In the genomic region with DNA sequence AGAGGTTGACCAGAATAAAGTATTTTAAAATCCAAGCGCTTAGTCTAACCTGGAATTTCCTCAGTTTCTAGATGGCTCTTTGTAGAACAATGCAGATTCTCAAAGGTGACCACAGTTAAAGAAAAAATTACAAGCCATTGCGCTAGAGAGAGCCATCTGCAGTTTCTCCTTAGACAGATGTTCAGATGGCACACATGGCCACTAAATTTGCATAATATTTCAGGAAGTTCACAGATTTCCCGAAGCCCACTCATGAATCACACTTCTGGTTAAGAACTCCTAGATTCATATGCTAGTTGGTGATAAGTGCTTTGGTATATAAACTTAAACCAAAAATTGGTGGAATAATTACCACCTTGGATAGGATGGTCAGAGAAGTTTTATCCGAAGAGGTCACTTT, we compare ENCODE assay signal across 8 cellular contexts. TPM values are rescaled to one million over a fixed set of nuclear protein-coding genes. Genes with fewer than 3 reads are reported as not detected.
DNase-seq lines count a peak whose midpoint lies in the region; ATAC-seq lines count a peak whose summit lies in the region.

No MANE protein-coding gene starts in this region.

- no peaks in the 10 kb centered on the region for H3K9me3 Mint-ChIP-seq in activated T-cell treated with anti-CD3 and anti-CD28 coated beads, Interleukin-2, amount 50 U/mL, for 72 hours
- no peaks in the 10 kb centered on the region for H3K9me3 Mint-ChIP-seq in naive thymus-derived CD8-positive, alpha-beta T cell

- POLR2A ChIA-PET in naive thymus-derived CD8-positive, alpha-beta T cell (lab: Charles Lee) = interaction anchor here (1.2 to 1.9 kb wide), 2 partner anchors 8 to 44 kb away, joined by 3 to 10 read pairs; no protein-coding TSS in a partner anchor

- no peaks in the 10 kb centered on the region for H3K27me3 ChIP-seq in ectodermal cell (ENCODE audit: control insufficient read depth, insufficient read depth, low read length, poor library complexity, severe bottlenecking)

- H3K4me1 ChIP-seq in ectodermal cell (ENCODE audit: control insufficient read depth, insufficient read depth, low read length) = peaks cover 10% of the 10 kb centered on the region

- WGBS in ectodermal cell, 2 experiments = 74 to 75% methylated on average over 3 to 4 of the region's 4 CpGs

- no peaks in the 10 kb centered on the region for H3K36me3 ChIP-seq in ectodermal cell (ENCODE audit: control insufficient read depth, insufficient read depth, low read length)

- ATAC-seq in activated T-cell treated with anti-CD3 and anti-CD28 coated beads, Interleukin-2, amount 50 U/mL, for 72 hours (replicated peaks in 1 of 2) = no peak
- ATAC-seq in naive thymus-derived CD8-positive, alpha-beta T cell = no peak
- ATAC-seq in HG02870 (IDR thresholded peaks at IDR 0.05; ENCODE audit: unreplicated experiment) (no peak), HG02970 (IDR thresholded peaks at IDR 0.05; ENCODE audit: low FRiP score, unreplicated experiment) (no peak)

- H3K4me3 Mint-ChIP-seq in activated T-cell treated with anti-CD3 and anti-CD28 coated beads, Interleukin-2, amount 50 U/mL, for 72 hours = peak overlapping the region; percentile 98
- peak overlapping the region; percentile 91 to 100 (median 97) for H3K4me3 Mint-ChIP-seq in naive thymus-derived CD8-positive, alpha-beta T cell

- peaks cover 1 to 3% of the 10 kb centered on the region in 2 donors for H3K36me3 Mint-ChIP-seq in activated T-cell treated with anti-CD3 and anti-CD28 coated beads, Interleukin-2, amount 50 U/mL, for 72 hours (ENCODE audit: insufficient read depth in 2 of 2)
- peaks cover 0 to 10% (median 2%) of the 10 kb centered on the region in 3 donors for H3K36me3 Mint-ChIP-seq in naive thymus-derived CD8-positive, alpha-beta T cell

- H3K4me1 Mint-ChIP-seq in activated T-cell treated with anti-CD3 and anti-CD28 coated beads, Interleukin-2, amount 50 U/mL, for 72 hours (ENCODE audit: low read depth) = peaks cover 34% of the 10 kb centered on the region
- peaks cover 22 to 53% (median 49%) of the 10 kb centered on the region in 4 donors for H3K4me1 Mint-ChIP-seq in naive thymus-derived CD8-positive, alpha-beta T cell

- H3K27me3 Mint-ChIP-seq in activated T-cell treated with anti-CD3 and anti-CD28 coated beads, Interleukin-2, amount 50 U/mL, for 72 hours (ENCODE audit: low read depth) = no peaks in the 10 kb centered on the region
- H3K27me3 Mint-ChIP-seq in naive thymus-derived CD8-positive, alpha-beta T cell = no peaks in the 10 kb centered on the region

- no peaks in the 10 kb centered on the region for H3K9me3 ChIP-seq in ectodermal cell (ENCODE audit: control insufficient read depth, low read length)

- H3K27ac Mint-ChIP-seq in activated T-cell treated with anti-CD3 and anti-CD28 coated beads, Interleukin-2, amount 50 U/mL, for 72 hours = peak overlapping the region; percentile 91
- H3K27ac Mint-ChIP-seq in naive thymus-derived CD8-positive, alpha-beta T cell = peak overlapping the region; percentile 92 to 99 (median 97)

- no peak for DNase-seq in activated T-cell treated with anti-CD3 and anti-CD28 coated beads, Interleukin-2, amount 50 U/mL, for 72 hours
- no peak for DNase-seq in activated T-cell treated with anti-CD3 and anti-CD28 coated beads, Interleukin-2, amount 50 U/mL, for 48 hours
- DNase-seq in NAMALWA (ENCODE audit: low spot score) (peak; percentile 77), NCI-H774 (lab: John Stamatoyannopoulos, UW) (no peak)
- peak in 1 of 10 donors; percentile 5 for DNase-seq in naive thymus-derived CD8-positive, alpha-beta T cell

- no peak overlapping the region for H3K27ac ChIP-seq in ectodermal cell (ENCODE audit: insufficient read depth, low read depth, low read length, poor library complexity, severe bottlenecking)

- H3K4me3 ChIP-seq in ectodermal cell (ENCODE audit: insufficient read depth, low read depth, low read length) = peak overlapping the region; percentile 68

RNA-seq across cellular contexts. Expression of a gene that starts 0.8 kb away (rescaled TPM):
- 1 to 10 TPM; 5.4 to 7.7 TPM for total RNA-seq in activated T-cell treated with anti-CD3 and anti-CD28 coated beads, Interleukin-2, amount 50 U/mL, for 72 hours
- polyA plus RNA-seq in ectodermal cell (2013, experiment 1 of 4) = 5.0 TPM
- 3.6 TPM for polyA plus RNA-seq in ectodermal cell (2013, experiment 2 of 4)
- polyA plus RNA-seq in ectodermal cell (2013, experiment 3 of 4) = 2.7 TPM
- 3.1 TPM for polyA plus RNA-seq in ectodermal cell (2013, experiment 4 of 4)
- total RNA-seq in naive thymus-derived CD8-positive, alpha-beta T cell = 1 to 10 TPM; 5.9 to 8.9 TPM
- polyA plus RNA-seq in naive thymus-derived CD8-positive, alpha-beta T cell = 1 to 10 TPM in 2 of 3 donors, under 1 TPM in 1; 0.90 to 4.7 (median 1.9) TPM

RNA-seq across cellular contexts. Expression of a gene that starts 0.8 kb away (rescaled TPM):
- total RNA-seq in activated T-cell treated with anti-CD3 and anti-CD28 coated beads, Interleukin-2, amount 50 U/mL, for 72 hours = 100 to 1,000 TPM; 107 to 119 TPM
- 59.1 TPM for polyA plus RNA-seq in ectodermal cell (2013, experiment 1 of 4)
- polyA plus RNA-seq in ectodermal cell (2013, experiment 2 of 4) = 61.8 TPM
- polyA plus RNA-seq in ectodermal cell (2013, experiment 3 of 4) = 46.6 TPM
- 58.8 TPM for polyA plus RNA-seq in ectodermal cell (2013, experiment 4 of 4)
- 10 to 100 TPM; 58.0 to 64.5 TPM for total RNA-seq in naive thymus-derived CD8-positive, alpha-beta T cell
- 100 to 1,000 TPM; 117 to 176 (median 141) TPM for polyA plus RNA-seq in naive thymus-derived CD8-positive, alpha-beta T cell
